Comparison of ENCODE assay signal across 8 cellular contexts in genomic region chr2:138846216-138846821, GRCh38.
DNase-seq lines count a peak whose midpoint lies in the region; ATAC-seq, FAIRE-seq and TF ChIP-seq lines count a peak whose summit lies in the region.

No MANE protein-coding gene starts in this region.

- no peaks in the 10 kb centered on the region for H3K36me3 ChIP-seq in OCI-LY7 (ENCODE audit: insufficient read depth, low read length)
- H3K36me3 ChIP-seq in endothelial cell of umbilical vein (ENCODE audit: control insufficient read depth in 2 of 2, extremely low read depth in 1 of 2, insufficient read depth in 2 of 2, low read length in 2 of 2): no peaks in the 10 kb centered on the region

- TF ChIP-seq POLR2A in endothelial cell of umbilical vein (IDR thresholded peaks at IDR 0.05; ENCODE audit: low read depth, low read length): no peak

- no peak overlapping the region for H3K9ac ChIP-seq in endothelial cell of umbilical vein (replicated peaks; ENCODE audit: extremely low read depth, insufficient read depth, low read length)

- H4K20me1 ChIP-seq in OCI-LY7 (ENCODE audit: insufficient read depth, low read length) (no peaks in the 10 kb centered on the region), endothelial cell of umbilical vein (replicated peaks; ENCODE audit: control insufficient read depth, extremely low read depth, insufficient read depth, low read length) (no peaks in the 10 kb centered on the region)

- intact Hi-C loops in OCI-LY7 (cut with micrococcal nuclease; ENCODE audit: unreplicated experiment) (no loop called here), endothelial cell of umbilical vein (cut with micrococcal nuclease) (no loop called here), posterior vena cava (cut with DNase I) (no loop called here)

- peak; percentile 64 for DNase-seq in ELR (ENCODE audit: low read depth)
- DNase-seq in HPDE6-E6E7 (ENCODE audit: extremely low spot score): peak; percentile 39
- DNase-seq in OCI-LY7 (ENCODE audit: low spot score): peak; percentile 59
- peak; percentile 41 for DNase-seq in endothelial cell of umbilical vein (ENCODE audit: low read depth, low spot score)
- peak; percentile 3 for DNase-seq in smooth muscle cell of the brain vasculature (ENCODE audit: low read depth, low spot score)
- DNase-seq in posterior vena cava (ENCODE audit: low spot score): no peak
- DNase-seq in effector CD8-positive, alpha-beta T cell (lab: John Stamatoyannopoulos, UW): no peak

- H3K4me1 ChIP-seq in OCI-LY7 (ENCODE audit: insufficient read depth, low read length, poor library complexity, severe bottlenecking): no peaks in the 10 kb centered on the region
- H3K4me1 ChIP-seq in endothelial cell of umbilical vein (ENCODE audit: control insufficient read depth, extremely low read depth, insufficient read depth, low read length): no peaks in the 10 kb centered on the region

- H3K27ac ChIP-seq in OCI-LY7 (ENCODE audit: low read depth, low read length, poor library complexity, severe bottlenecking) (no peak overlapping the region), endothelial cell of umbilical vein (ENCODE audit: insufficient read depth, low read depth, low read length) (no peak overlapping the region)

- H3K9me3 ChIP-seq in OCI-LY7 (ENCODE audit: low read length) (no peaks in the 10 kb centered on the region), endothelial cell of umbilical vein (replicated peaks; ENCODE audit: control insufficient read depth, insufficient read depth, low read length) (no peaks in the 10 kb centered on the region)

- TF ChIP-seq CTCF in OCI-LY7 (conservative IDR thresholded peaks at IDR 0.05; ENCODE audit: low read length) (peak; percentile 92), endothelial cell of umbilical vein (IDR thresholded peaks at IDR 0.05; ENCODE audit: extremely low read depth in 1 of 2, insufficient read depth in 1 of 2, low read depth in 1 of 2, low read length in 2 of 2) (peak; percentile 45 to 49)

- H2AFZ ChIP-seq in OCI-LY7 (ENCODE audit: low read length): no peak overlapping the region
- H2AFZ ChIP-seq in endothelial cell of umbilical vein (ENCODE audit: low read depth, low read length): no peak overlapping the region

- no TSS peak for BruUV-seq in OCI-LY7 (replicated peaks; lab: Mats Ljungman, UMichigan)
- BruUV-seq in endothelial cell of umbilical vein (replicated peaks; lab: Mats Ljungman, UMichigan): no TSS peak

- H3K4me3 ChIP-seq in OCI-LY7 (ENCODE audit: low read depth, low read length, poor library complexity, severe bottlenecking) (no peak overlapping the region), endothelial cell of umbilical vein (replicated peaks in 1 of 3; ENCODE audit: insufficient read depth in 1 of 3, low read depth in 1 of 3, low read length in 3 of 3) (no peak overlapping the region)

- no peaks in the 10 kb centered on the region for H3K9me2 ChIP-seq in OCI-LY7 (ENCODE audit: insufficient read depth, low read length)

- H3K27me3 ChIP-seq in endothelial cell of umbilical vein (ENCODE audit: control insufficient read depth in 2 of 2, insufficient read depth in 2 of 2, low read length in 2 of 2): no peaks in the 10 kb centered on the region

- no peaks in the 10 kb centered on the region for H3K9me1 ChIP-seq in endothelial cell of umbilical vein (replicated peaks; ENCODE audit: control insufficient read depth, extremely low read depth, insufficient read depth, low read length)

- POLR2A ChIA-PET in OCI-LY7 (lab: Charles Lee) (no interaction called here), endothelial cell of umbilical vein (lab: Charles Lee) (no interaction called here)

- no peak for FAIRE-seq in endothelial cell of umbilical vein (lab: Jason Lieb, UNC)

- H3K79me2 ChIP-seq in OCI-LY7 (ENCODE audit: insufficient read depth, low read depth, low read length) (no peaks in the 10 kb centered on the region), endothelial cell of umbilical vein (ENCODE audit: control insufficient read depth, insufficient read depth, low read length) (no peaks in the 10 kb centered on the region)

- H3K4me2 ChIP-seq in OCI-LY7 (ENCODE audit: low read length) (no peak overlapping the region), endothelial cell of umbilical vein (ENCODE audit: insufficient read depth, low read length) (no peak overlapping the region)

- ATAC-seq in GM21447 (IDR thresholded peaks at IDR 0.05; ENCODE audit: unreplicated experiment): peak; percentile 77

- CTCF ChIA-PET in OCI-LY7 (lab: Charles Lee; ENCODE audit: unreplicated experiment): no interaction called here
- CTCF ChIA-PET in endothelial cell of umbilical vein (lab: Charles Lee): interaction anchor here (1.0 to 3.4 kb wide), 3 partner anchors 9 to 20 kb away, joined by 5 to 20 read pairs (median 6); no protein-coding TSS in a partner anchor

- dilution Hi-C loops in endothelial cell of umbilical vein (cut with MboI; ENCODE audit: extremely low pct_ligation_motif_present, low sequenced_read_pairs): no loop called here

TF ChIP-seq in endothelial cell of umbilical vein, 7 proteins besides CTCF, POLR2A, EP300 and RAD21:
- TF ChIP-seq FOS (IDR thresholded peaks at IDR 0.05; ENCODE audit: borderline replicate concordance, insufficient read depth, low read length) (no peak), MAX (IDR thresholded peaks at IDR 0.05; ENCODE audit: insufficient read depth, insufficient read length) (no peak), EZH2 (IDR thresholded peaks at IDR 0.05; ENCODE audit: borderline replicate concordance, low read depth, low read length, severe bottlenecking) (no peak), MYC (IDR thresholded peaks at IDR 0.05; ENCODE audit: low read depth, low read length) (no peak), GATA2 (IDR thresholded peaks at IDR 0.05; ENCODE audit: insufficient read depth, insufficient read length, low read depth, low read length) (no peak), JUN (IDR thresholded peaks at IDR 0.05; ENCODE audit: borderline replicate concordance, insufficient read depth, insufficient read length, low read depth) (no peak)

Comparison
In these comparisons a context has a peak if more than half of its experiments do, and no peak if none do; other contexts are left out.
1. DNase-seq: peak in ELR (single experiment), HPDE6-E6E7 (single experiment), OCI-LY7 (single experiment), endothelial cell of umbilical vein (single experiment) and smooth muscle cell of the brain vasculature (single experiment); none in posterior vena cava (single experiment) and effector CD8-positive, alpha-beta T cell (single experiment).